In genomic region chr5:95808686-95809413, GRCh38 we compare ENCODE assay signal across 8 cellular contexts. TPM values are rescaled to one million over a fixed set of nuclear protein-coding genes. Genes with fewer than 3 reads are reported as not detected.
DNase-seq lines count a peak whose midpoint lies in the region; ATAC-seq and TF ChIP-seq lines count a peak whose summit lies in the region.

No MANE protein-coding gene starts in this region.

- TF ChIP-seq CTCF in VCaP (conservative IDR thresholded peaks at IDR 0.05), result no peak

- H3K27ac ChIP-seq in VCaP, result peak overlapping the region; percentile 79

- DNase-seq in AML-193 (lab: John Stamatoyannopoulos, UW) (peak; percentile 71 to 82), cerebellar cortex (ENCODE audit: low spot score) (peak; percentile 33), mucosa of gallbladder (ENCODE audit: low spot score) (peak; percentile 79), OCI-M2 (lab: John Stamatoyannopoulos, UW; ENCODE audit: unreplicated experiment) (no peak)
- DNase-seq in stimulated activated naive CD8-positive, alpha-beta T cell treated with anti-CD3 and anti-CD28 coated beads, Interleukin-15, Interleukin-2, amounts not matched to agents 100 U/mL and 50 U/mL, for 24 hours, result peak; percentile 72

- peak; percentile 100 for ATAC-seq in GM19351 (IDR thresholded peaks at IDR 0.05; ENCODE audit: unreplicated experiment)
- peak; percentile 100 for ATAC-seq in HG03354 (IDR thresholded peaks at IDR 0.05; ENCODE audit: poor library complexity, severe bottlenecking, unreplicated experiment)
- ATAC-seq in stimulated activated naive CD8-positive, alpha-beta T cell treated with anti-CD3 and anti-CD28 coated beads, Interleukin-15, Interleukin-2, amounts not matched to agents 100 U/mL and 50 U/mL, for 24 hours, result peak; percentile 97

RNA-seq across cellular contexts. Expression of gene GLRX, which starts 13.7 kb away (rescaled TPM):
- 64.4 TPM for total RNA-seq in mucosa of gallbladder
